In the genomic region with DNA sequence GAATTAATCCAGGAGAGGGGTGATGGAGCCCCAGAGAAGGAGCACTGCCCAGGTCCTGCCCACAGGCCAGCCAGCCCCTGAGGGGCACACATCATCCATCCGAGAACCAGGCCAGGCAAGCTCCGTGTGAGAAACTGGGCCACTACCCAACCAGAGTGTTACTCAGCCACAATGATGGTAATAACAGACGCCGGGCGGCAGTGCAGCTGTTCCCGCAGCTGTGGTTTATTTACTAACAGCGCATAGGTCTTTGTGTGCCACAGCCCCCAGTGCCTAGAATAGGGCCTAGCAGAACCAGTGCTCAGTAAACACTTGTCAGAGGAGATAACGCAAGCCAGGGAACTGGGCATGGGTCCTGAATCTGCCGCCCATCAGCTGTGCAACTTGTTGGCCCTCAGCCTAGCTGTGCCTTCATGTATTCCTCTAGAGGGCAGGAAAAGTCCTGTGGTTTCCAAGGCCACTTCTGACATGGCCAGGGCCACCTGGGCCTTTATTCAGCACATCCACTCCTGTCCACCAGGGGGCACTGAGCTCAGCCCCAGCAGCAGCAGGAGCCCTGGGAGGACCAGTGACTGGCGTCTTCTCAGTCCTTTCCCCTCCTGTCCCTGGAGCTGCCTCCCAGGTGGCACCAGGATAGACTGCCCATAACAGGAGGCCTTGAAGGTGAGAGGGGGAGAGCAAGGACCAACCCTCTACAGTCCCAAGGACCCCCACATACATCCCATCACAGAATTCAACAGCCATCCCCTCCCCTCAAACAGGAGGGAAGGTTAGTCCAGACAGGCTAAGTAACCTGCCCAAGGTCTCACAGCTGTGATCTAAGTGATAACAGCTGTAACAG, we compare ENCODE assay signal across 8 cellular contexts. TPM values are rescaled to one million over a fixed set of nuclear protein-coding genes. Genes with fewer than 3 reads are reported as not detected.
A peak's percentile ranks its signal among the peaks of the same experiment; 100 is the strongest.
DNase-seq lines count a peak whose midpoint lies in the region; ATAC-seq and TF ChIP-seq lines count a peak whose summit lies in the region.

No MANE protein-coding gene starts in this region.

- 39 to 69% (median 60%) methylated on average over 5 to 10 of the region's 10 CpGs for WGBS in heart left ventricle, 4 donors

- H3K9ac ChIP-seq in skeletal muscle tissue (ENCODE audit: low read depth in 1 of 3, low read length in 3 of 3), result peak overlapping the region in 2 of 3 donors; percentile 52 to 63

- ATAC-seq in activated naive CD4-positive, alpha-beta T cell treated with anti-CD3 and anti-CD28 coated beads, Interleukin-2, amount 50 U/mL, for 72 hours, result peak; percentile 15 to 25
- ATAC-seq in heart left ventricle (peak; percentile 12 to 38 (median 28)), GM18870 (IDR thresholded peaks at IDR 0.05; ENCODE audit: unreplicated experiment) (no peak), HG03159 (IDR thresholded peaks at IDR 0.05; ENCODE audit: unreplicated experiment) (no peak)

- TF ChIP-seq CTCF in LNCAP (IDR thresholded peaks at IDR 0.05), result peak; percentile 91
- peak; percentile 59 to 88 (median 76) for TF ChIP-seq CTCF in heart left ventricle (IDR thresholded peaks at IDR 0.05)

- no peaks in the 10 kb centered on the region for H3K27me3 ChIP-seq in heart left ventricle
- H3K27me3 ChIP-seq in skeletal muscle tissue (ENCODE audit: control insufficient read depth in 3 of 3, insufficient read depth in 3 of 3, low read length in 3 of 3), result no peaks in the 10 kb centered on the region

- H3K27ac ChIP-seq in heart left ventricle (peak overlapping the region in 1 of 12 donors; percentile 33), skeletal muscle tissue (ENCODE audit: low read depth, low read length) (peak overlapping the region; percentile 69)

- intact Hi-C loops in heart left ventricle (cut with DNase I), result loop anchor here in 7 of 10 donors (5.0 to 10.0 kb wide), 6 partner anchors 55 to 195 kb away; a partner anchor contains a TSS

- no peaks in the 10 kb centered on the region for H3K9me3 Mint-ChIP-seq in activated naive CD4-positive, alpha-beta T cell treated with anti-CD3 and anti-CD28 coated beads, Interleukin-2, amount 50 U/mL, for 72 hours

- no peaks in the 10 kb centered on the region for H3K9me3 ChIP-seq in heart left ventricle
- H3K9me3 ChIP-seq in skeletal muscle tissue (ENCODE audit: control insufficient read depth in 3 of 3, low read length in 3 of 3), result no peaks in the 10 kb centered on the region

- H3K4me1 ChIP-seq in heart left ventricle (peaks cover 0 to 89% (median 30%) of the 10 kb centered on the region in 12 donors), skeletal muscle tissue (ENCODE audit: control insufficient read depth in 3 of 3, insufficient read depth in 3 of 3, low read length in 3 of 3) (peaks cover 28 to 58% (median 32%) of the 10 kb centered on the region in 3 donors)

- TF ChIP-seq POLR2A in heart left ventricle (IDR thresholded peaks at IDR 0.05), result no peak

- H3K4me3 ChIP-seq in heart left ventricle (no peak overlapping the region), skeletal muscle tissue (ENCODE audit: low read length in 3 of 3) (no peak overlapping the region)

- H3K27ac Mint-ChIP-seq in activated naive CD4-positive, alpha-beta T cell treated with anti-CD3 and anti-CD28 coated beads, Interleukin-2, amount 50 U/mL, for 72 hours, result no peak overlapping the region

- peaks cover 15 to 38% of the 10 kb centered on the region in 2 donors for H3K36me3 Mint-ChIP-seq in activated naive CD4-positive, alpha-beta T cell treated with anti-CD3 and anti-CD28 coated beads, Interleukin-2, amount 50 U/mL, for 72 hours

- H3K36me3 ChIP-seq in heart left ventricle (peaks cover 0 to 32% (median 25%) of the 10 kb centered on the region in 9 donors), skeletal muscle tissue (ENCODE audit: control insufficient read depth in 3 of 3, insufficient read depth in 3 of 3, low read length in 3 of 3) (peaks cover 21 to 23% (median 21%) of the 10 kb centered on the region in 3 donors)

- DNase-seq in DMS53 treated with DMSO at 0.1 percent for 48 hours (lab: John Stamatoyannopoulos, UW; ENCODE audit: unreplicated experiment) (peak; percentile 70), SKM-1 (lab: John Stamatoyannopoulos, UW; ENCODE audit: unreplicated experiment) (peak; percentile 29), heart left ventricle (peak in 4 of 5 donors; percentile 50 to 72 (median 64))
- DNase-seq in activated naive CD4-positive, alpha-beta T cell treated with anti-CD3 and anti-CD28 coated beads, Interleukin-2, amount 50 U/mL, for 72 hours (ENCODE audit: low spot score in 2 of 2), result peak in 1 of 2 donors; percentile 77

RNA-seq across cellular contexts. Expression of a gene that starts 2.1 kb away (rescaled TPM):
- 10 to 100 TPM; 31.4 to 73.9 TPM for total RNA-seq in activated naive CD4-positive, alpha-beta T cell treated with anti-CD3 and anti-CD28 coated beads, Interleukin-2, amount 50 U/mL, for 72 hours
- total RNA-seq in heart left ventricle, result 1 to 10 TPM in 8 of 9 donors, under 1 TPM in 1; 0.52 to 9.1 (median 3.1) TPM
- 1 to 10 TPM; 1.3 to 2.5 TPM for polyA plus RNA-seq in heart left ventricle
- total RNA-seq in skeletal muscle tissue, result 5.7 TPM

RNA-seq across cellular contexts. Expression of a gene that starts 6.0 kb away (rescaled TPM):
- 100 to 1,000 TPM; 161 to 206 TPM for total RNA-seq in activated naive CD4-positive, alpha-beta T cell treated with anti-CD3 and anti-CD28 coated beads, Interleukin-2, amount 50 U/mL, for 72 hours
- total RNA-seq in heart left ventricle (10 to 100 TPM; 30.3 to 80.6 (median 42.4) TPM), skeletal muscle tissue (39.1 TPM)
- 100 to 1,000 TPM in 1 of 2 donors, 10 to 100 TPM in 1; 33.8 to 160 TPM for polyA plus RNA-seq in heart left ventricle

RNA-seq across cellular contexts. Expression of a gene that starts 6.1 kb away (rescaled TPM):
- total RNA-seq in activated naive CD4-positive, alpha-beta T cell treated with anti-CD3 and anti-CD28 coated beads, Interleukin-2, amount 50 U/mL, for 72 hours, result 10 to 100 TPM; 14.8 to 21.5 TPM
- total RNA-seq in heart left ventricle (10 to 100 TPM; 11.6 to 27.5 (median 18.9) TPM), skeletal muscle tissue (12.0 TPM)
- polyA plus RNA-seq in heart left ventricle, result 10 to 100 TPM; 23.8 to 28.3 TPM

RNA-seq across cellular contexts. Expression of a gene that starts 41.9 kb away (rescaled TPM):
- total RNA-seq in activated naive CD4-positive, alpha-beta T cell treated with anti-CD3 and anti-CD28 coated beads, Interleukin-2, amount 50 U/mL, for 72 hours, result 100 to 1,000 TPM in 1 of 2 donors, 10 to 100 TPM in 1; 96.7 to 108 TPM
- total RNA-seq in heart left ventricle (100 to 1,000 TPM in 3 of 9 donors, 10 to 100 TPM in 6; 50.2 to 155 (median 63.6) TPM), skeletal muscle tissue (124 TPM)
- polyA plus RNA-seq in heart left ventricle, result 100 to 1,000 TPM in 1 of 2 donors, 10 to 100 TPM in 1; 43.3 to 313 TPM

RNA-seq across cellular contexts. Expression of a gene that starts 48.2 kb away (rescaled TPM):
- 10 to 100 TPM; 22.0 to 77.6 TPM for total RNA-seq in activated naive CD4-positive, alpha-beta T cell treated with anti-CD3 and anti-CD28 coated beads, Interleukin-2, amount 50 U/mL, for 72 hours
- total RNA-seq in heart left ventricle (10 to 100 TPM in 1 of 9 donors, 1 to 10 TPM in 8; 1.3 to 10.7 (median 2.9) TPM), skeletal muscle tissue (12.5 TPM)
- 1 to 10 TPM; 3.7 to 4.9 TPM for polyA plus RNA-seq in heart left ventricle

Comparison
In these comparisons a context has a peak if more than half of its experiments do, and no peak if none do; other contexts are left out.
1. ATAC-seq: peak in activated naive CD4-positive, alpha-beta T cell treated with anti-CD3 and anti-CD28 coated beads, Interleukin-2, amount 50 U/mL, for 72 hours (2 of 2) and heart left ventricle (4 of 4); none in GM18870 (single experiment) and HG03159 (single experiment).